ENCODE assay signal across 1 cellular context in the genomic region with DNA sequence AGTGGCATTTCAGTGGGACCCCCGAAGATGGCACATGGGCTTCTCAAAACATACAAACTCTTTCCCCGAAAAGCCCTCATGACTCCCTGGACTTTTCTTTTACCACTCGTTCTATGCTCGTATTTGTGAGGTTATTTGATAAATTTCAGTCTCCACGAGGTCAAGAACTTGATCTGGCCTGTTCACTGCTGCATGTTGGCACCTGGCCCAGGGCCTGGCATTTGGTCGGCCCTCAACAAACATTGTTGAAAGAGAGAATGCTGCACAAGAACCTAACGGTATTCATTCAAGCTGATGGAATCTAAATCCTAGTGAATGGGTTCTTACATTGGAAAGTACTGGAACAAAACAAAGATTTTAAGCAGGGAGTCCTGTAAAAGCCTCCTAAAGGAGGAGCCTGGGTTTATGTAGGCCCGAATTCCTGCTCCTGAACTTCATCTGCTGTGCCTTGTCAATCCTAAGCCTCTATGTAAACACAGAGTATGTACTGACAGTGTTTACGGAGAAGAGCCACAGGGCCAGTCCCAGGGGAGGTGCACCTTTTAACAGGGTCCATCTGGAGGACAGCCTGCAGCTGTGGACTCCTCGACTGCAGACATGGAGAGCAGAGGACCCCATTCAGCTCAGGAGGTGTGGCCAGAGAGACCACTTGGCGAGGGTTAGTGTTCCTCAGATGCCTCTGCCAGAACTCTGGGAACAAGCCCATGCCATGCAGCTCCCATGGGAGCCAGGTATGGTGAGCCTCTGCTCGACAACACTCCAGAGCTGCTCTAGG.
TF ChIP-seq lines count a peak whose summit lies in the region.

No MANE protein-coding gene starts in this region.

TF ChIP-seq in HepG2, 621 proteins besides CTCF, POLR2A, EP300 and RAD21 (continued from another document and continues in another):
- 0 out of 2 replicates have a peak, but pooled peaks have one; percentile 41 for TF ChIP-seq ARID3A (IDR thresholded peaks at IDR 0.05; ENCODE audit: low read depth, low read length)
- no peak for TF ChIP-seq WIZ (CRISPR knock-in tag; IDR thresholded peaks at IDR 0.05)
- no peak for TF ChIP-seq GABPA (IDR thresholded peaks at IDR 0.05; ENCODE audit: low read depth, low read length)
- TF ChIP-seq GABPA (CRISPR knock-in tag; IDR thresholded peaks at IDR 0.05; ENCODE audit: low read depth), result no peak
- TF ChIP-seq THYN1 (CRISPR knock-in tag; IDR thresholded peaks at IDR 0.05; ENCODE audit: borderline replicate concordance, low read depth), result no peak
- TF ChIP-seq MBNL3 (CRISPR knock-in tag; conservative IDR thresholded peaks at IDR 0.05), result no peak
- peak; percentile 38; the same call in 1 of the 2 replicates for TF ChIP-seq IRF2 (CRISPR knock-in tag; IDR thresholded peaks at IDR 0.05)
- TF ChIP-seq KDM3A (CRISPR knock-in tag; IDR thresholded peaks at IDR 0.05; ENCODE audit: low read depth), result no peak
- no peak for TF ChIP-seq ZNF652 (CRISPR knock-in tag; IDR thresholded peaks at IDR 0.05; ENCODE audit: borderline replicate concordance, low read depth)
- TF ChIP-seq, protein P1, sequence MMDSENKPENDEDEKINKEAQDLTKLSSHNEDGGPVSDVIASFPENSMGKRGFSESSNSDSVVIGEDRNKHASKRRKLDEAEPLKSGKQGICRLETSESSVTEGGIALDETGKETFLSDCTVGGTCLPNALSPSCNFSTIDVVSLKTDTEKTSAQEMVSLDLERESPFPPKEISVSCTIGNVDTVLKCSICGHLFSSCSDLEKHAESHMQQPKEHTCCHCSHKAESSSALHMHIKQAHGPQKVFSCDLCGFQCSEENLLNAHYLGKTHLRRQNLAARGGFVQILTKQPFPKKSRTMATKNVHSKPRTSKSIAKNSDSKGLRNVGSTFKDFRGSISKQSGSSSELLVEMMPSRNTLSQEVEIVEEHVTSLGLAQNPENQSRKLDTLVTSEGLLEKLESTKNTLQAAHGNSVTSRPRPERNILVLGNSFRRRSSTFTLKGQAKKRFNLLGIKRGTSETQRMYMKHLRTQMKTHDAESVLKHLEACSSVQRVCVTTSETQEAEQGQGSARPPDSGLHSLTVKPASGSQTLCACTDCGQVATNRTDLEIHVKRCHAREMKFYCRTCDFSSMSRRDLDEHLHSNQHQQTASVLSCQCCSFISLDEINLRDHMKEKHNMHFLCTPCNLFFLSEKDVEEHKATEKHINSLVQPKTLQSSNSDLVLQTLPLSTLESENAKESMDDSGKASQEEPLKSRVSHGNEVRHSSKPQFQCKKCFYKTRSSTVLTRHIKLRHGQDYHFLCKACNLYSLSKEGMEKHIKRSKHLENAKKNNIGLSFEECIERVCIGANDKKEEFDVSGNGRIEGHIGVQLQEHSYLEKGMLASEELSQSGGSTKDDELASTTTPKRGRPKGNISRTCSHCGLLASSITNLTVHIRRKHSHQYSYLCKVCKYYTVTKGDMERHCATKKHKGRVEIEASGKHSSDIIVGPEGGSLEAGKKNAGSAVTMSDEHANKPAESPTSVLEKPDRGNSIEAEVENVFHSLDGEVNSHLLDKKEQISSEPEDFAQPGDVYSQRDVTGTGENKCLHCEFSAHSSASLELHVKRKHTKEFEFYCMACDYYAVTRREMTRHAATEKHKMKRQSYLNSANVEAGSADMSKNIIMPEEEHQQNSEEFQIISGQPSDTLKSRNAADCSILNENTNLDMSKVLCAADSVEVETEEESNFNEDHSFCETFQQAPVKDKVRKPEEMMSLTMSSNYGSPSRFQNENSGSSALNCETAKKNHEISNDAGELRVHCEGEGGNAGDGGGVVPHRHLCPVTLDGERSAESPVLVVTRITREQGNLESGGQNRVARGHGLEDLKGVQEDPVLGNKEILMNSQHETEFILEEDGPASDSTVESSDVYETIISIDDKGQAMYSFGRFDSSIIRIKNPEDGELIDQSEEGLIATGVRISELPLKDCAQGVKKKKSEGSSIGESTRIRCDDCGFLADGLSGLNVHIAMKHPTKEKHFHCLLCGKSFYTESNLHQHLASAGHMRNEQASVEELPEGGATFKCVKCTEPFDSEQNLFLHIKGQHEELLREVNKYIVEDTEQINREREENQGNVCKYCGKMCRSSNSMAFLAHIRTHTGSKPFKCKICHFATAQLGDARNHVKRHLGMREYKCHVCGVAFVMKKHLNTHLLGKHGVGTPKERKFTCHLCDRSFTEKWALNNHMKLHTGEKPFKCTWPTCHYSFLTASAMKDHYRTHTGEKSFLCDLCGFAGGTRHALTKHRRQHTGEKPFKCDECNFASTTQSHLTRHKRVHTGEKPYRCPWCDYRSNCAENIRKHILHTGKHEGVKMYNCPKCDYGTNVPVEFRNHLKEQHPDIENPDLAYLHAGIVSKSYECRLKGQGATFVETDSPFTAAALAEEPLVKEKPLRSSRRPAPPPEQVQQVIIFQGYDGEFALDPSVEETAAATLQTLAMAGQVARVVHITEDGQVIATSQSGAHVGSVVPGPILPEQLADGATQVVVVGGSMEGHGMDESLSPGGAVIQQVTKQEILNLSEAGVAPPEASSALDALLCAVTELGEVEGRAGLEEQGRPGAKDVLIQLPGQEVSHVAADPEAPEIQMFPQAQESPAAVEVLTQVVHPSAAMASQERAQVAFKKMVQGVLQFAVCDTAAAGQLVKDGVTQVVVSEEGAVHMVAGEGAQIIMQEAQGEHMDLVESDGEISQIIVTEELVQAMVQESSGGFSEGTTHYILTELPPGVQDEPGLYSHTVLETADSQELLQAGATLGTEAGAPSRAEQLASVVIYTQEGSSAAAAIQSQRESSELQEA (CRISPR knock-in tag; IDR thresholded peaks at IDR 0.05; ENCODE audit: not compliant biosample characterization), result no peak
- no peak for TF ChIP-seq SP2 (CRISPR knock-in tag; IDR thresholded peaks at IDR 0.05)
- no peak for TF ChIP-seq ZC3H13 (CRISPR knock-in tag; IDR thresholded peaks at IDR 0.05)
- TF ChIP-seq ZNF883 (CRISPR knock-in tag; IDR thresholded peaks at IDR 0.05; ENCODE audit: not compliant biosample characterization), result no peak
- no peak for TF ChIP-seq ZNF367 (CRISPR knock-in tag; IDR thresholded peaks at IDR 0.05; ENCODE audit: borderline replicate concordance)
- TF ChIP-seq NCOA1 (CRISPR knock-in tag; IDR thresholded peaks at IDR 0.05), result no peak
- TF ChIP-seq HNRNPH1 (optimal IDR thresholded peaks at IDR 0.05; ENCODE audit: low read depth, low read length), result no peak
- peak; percentile 13; the same call in 1 of the 2 replicates for TF ChIP-seq ELF3 (CRISPR knock-in tag; IDR thresholded peaks at IDR 0.05)
- TF ChIP-seq FOXO1 (CRISPR knock-in tag; IDR thresholded peaks at IDR 0.05), result peak; percentile 93
- peak; percentile 66 for TF ChIP-seq RXRB (CRISPR knock-in tag; IDR thresholded peaks at IDR 0.05; ENCODE audit: borderline replicate concordance)
- no peak for TF ChIP-seq ZNF468 (CRISPR knock-in tag; IDR thresholded peaks at IDR 0.05)
- no peak for TF ChIP-seq ISX (CRISPR knock-in tag; conservative IDR thresholded peaks at IDR 0.05)
- TF ChIP-seq ZNF781 (CRISPR knock-in tag; IDR thresholded peaks at IDR 0.05; ENCODE audit: borderline replicate concordance, not compliant biosample characterization), result no peak
- no peak for TF ChIP-seq TAF1 (CRISPR knock-in tag; IDR thresholded peaks at IDR 0.05)
- TF ChIP-seq NR2F2 (IDR thresholded peaks at IDR 0.05; ENCODE audit: borderline replicate concordance, low read depth), result peak; percentile 62; the same call in 1 of the 2 replicates
- peak; percentile 86 for TF ChIP-seq GATAD2A (CRISPR knock-in tag; IDR thresholded peaks at IDR 0.05)
- no peak for TF ChIP-seq ZNF589 (CRISPR knock-in tag; conservative IDR thresholded peaks at IDR 0.05)
- 0 out of 2 replicates have a peak, but pooled peaks have one; percentile 46 for TF ChIP-seq ZHX1 (CRISPR knock-in tag; IDR thresholded peaks at IDR 0.05; ENCODE audit: low read depth)
- no peak for TF ChIP-seq TRIM24 (CRISPR knock-in tag; IDR thresholded peaks at IDR 0.05)
- TF ChIP-seq ZNF234 (CRISPR knock-in tag; conservative IDR thresholded peaks at IDR 0.05), result no peak
- TF ChIP-seq TSC22D2 (CRISPR knock-in tag; IDR thresholded peaks at IDR 0.05; ENCODE audit: borderline replicate concordance), result no peak
- TF ChIP-seq ZNF446 (CRISPR knock-in tag; IDR thresholded peaks at IDR 0.05), result no peak
- no peak for TF ChIP-seq TRAFD1 (CRISPR knock-in tag; IDR thresholded peaks at IDR 0.05; ENCODE audit: borderline replicate concordance)
- TF ChIP-seq ZNF782 (CRISPR knock-in tag; IDR thresholded peaks at IDR 0.05; ENCODE audit: borderline replicate concordance), result peak; percentile 64; the same call in 1 of the 2 replicates
- TF ChIP-seq NCOA5 (CRISPR knock-in tag; IDR thresholded peaks at IDR 0.05), result no peak
- peak; percentile 36; the same call in 1 of the 2 replicates for TF ChIP-seq MTA1 (CRISPR knock-in tag; IDR thresholded peaks at IDR 0.05; ENCODE audit: borderline replicate concordance)
- no peak for TF ChIP-seq SOX6 (IDR thresholded peaks at IDR 0.05)
- TF ChIP-seq SOX6 (CRISPR knock-in tag; IDR thresholded peaks at IDR 0.05), result peak; percentile 82
- TF ChIP-seq, protein P2, sequence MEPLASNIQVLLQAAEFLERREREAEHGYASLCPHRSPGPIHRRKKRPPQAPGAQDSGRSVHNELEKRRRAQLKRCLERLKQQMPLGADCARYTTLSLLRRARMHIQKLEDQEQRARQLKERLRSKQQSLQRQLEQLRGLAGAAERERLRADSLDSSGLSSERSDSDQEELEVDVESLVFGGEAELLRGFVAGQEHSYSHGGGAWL (CRISPR knock-in tag; IDR thresholded peaks at IDR 0.05), result no peak
- TF ChIP-seq ZNF792 (CRISPR knock-in tag; IDR thresholded peaks at IDR 0.05), result no peak; the same call in 1 of the 2 replicates
- TF ChIP-seq CERS6 (CRISPR knock-in tag; IDR thresholded peaks at IDR 0.05), result no peak
- 0 out of 2 replicates have a peak, but pooled peaks have one; percentile 62 for TF ChIP-seq IKZF5 (CRISPR knock-in tag; IDR thresholded peaks at IDR 0.05)
- TF ChIP-seq ATM (IDR thresholded peaks at IDR 0.05; ENCODE audit: borderline replicate concordance), result no peak
- TF ChIP-seq ZNF747 (CRISPR knock-in tag; IDR thresholded peaks at IDR 0.05; ENCODE audit: borderline replicate concordance), result peak; percentile 70; the same call in 1 of the 2 replicates
- no peak for TF ChIP-seq SP4 (CRISPR knock-in tag; IDR thresholded peaks at IDR 0.05)
- peak; percentile 68 for TF ChIP-seq FOXP1 (IDR thresholded peaks at IDR 0.05)
- peak; percentile 97 for TF ChIP-seq FOXP1 (CRISPR knock-in tag; IDR thresholded peaks at IDR 0.05)
- TF ChIP-seq HES4 (CRISPR knock-in tag; IDR thresholded peaks at IDR 0.05; ENCODE audit: borderline replicate concordance), result no peak
- TF ChIP-seq RFX1 (IDR thresholded peaks at IDR 0.05), result no peak
- no peak for TF ChIP-seq ZNF451 (CRISPR knock-in tag; IDR thresholded peaks at IDR 0.05)
- TF ChIP-seq ZKSCAN8 (CRISPR knock-in tag; IDR thresholded peaks at IDR 0.05; ENCODE audit: borderline replicate concordance), result no peak; the same call in 1 of the 2 replicates
- no peak for TF ChIP-seq ZNF343 (CRISPR knock-in tag; IDR thresholded peaks at IDR 0.05)
